In the genomic region with DNA sequence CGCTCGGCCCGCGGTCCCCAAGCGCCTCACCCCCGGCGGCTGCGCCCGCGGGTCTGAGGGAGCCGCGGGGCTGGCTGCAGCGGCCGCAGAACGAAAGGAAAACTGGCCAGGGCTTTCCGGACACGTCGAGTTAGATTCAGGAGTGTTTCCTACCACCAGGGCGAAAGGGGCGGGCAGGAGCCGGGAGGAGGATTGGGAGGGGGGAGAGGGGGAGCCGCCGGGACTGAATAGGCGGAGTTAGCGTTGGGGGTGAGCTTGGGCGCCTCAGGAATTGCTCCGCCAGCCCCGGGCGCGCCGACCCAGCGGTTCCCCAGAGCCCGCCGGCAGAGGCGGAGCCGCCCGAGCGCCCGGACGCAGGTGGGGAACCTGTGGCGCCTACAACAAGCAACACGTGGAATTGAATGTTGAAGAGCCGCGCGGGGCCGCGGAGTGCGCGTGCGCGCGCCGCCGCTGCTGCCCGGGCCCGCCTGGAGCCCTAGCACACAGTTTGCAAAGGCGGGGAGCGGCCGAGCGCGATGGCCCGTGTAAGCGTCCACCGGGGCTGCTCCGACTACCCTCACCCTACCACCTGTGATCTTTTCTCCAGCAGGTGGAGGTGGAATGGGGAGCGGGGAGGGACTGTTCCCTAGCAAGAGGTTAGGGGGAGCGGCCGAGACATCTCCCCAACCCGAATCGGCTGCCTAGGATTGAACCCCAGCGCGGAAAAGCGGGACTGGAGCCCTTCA, we compare ENCODE assay signal across 8 cellular contexts. TPM values are rescaled to one million over a fixed set of nuclear protein-coding genes. Genes with fewer than 3 reads are reported as not detected.
DNase-seq lines count a peak whose midpoint lies in the region; ATAC-seq and TF ChIP-seq lines count a peak whose summit lies in the region.

A gene (minus strand): TSS at position 104 of the 725 bp plus-strand sequence. CDS start 123 bp downstream, outside the sequence.

- H2BK15ac ChIP-seq in mesendoderm (replicated peaks; ENCODE audit: low read depth), result no peak within 1 kb of the TSS

- H3K23ac ChIP-seq in mesendoderm (ENCODE audit: low read length), result peak within 1 kb of the TSS; percentile 91

- H3K36me3 Mint-ChIP-seq in activated CD8-positive, alpha-beta memory T cell treated with anti-CD3 and anti-CD28 coated beads, Interleukin-2, amount 10 ng/mL, durations not matched to agents 7 days and 5 days, result no peaks in the 10 kb centered on the region

- DNase-seq in activated CD8-positive, alpha-beta memory T cell treated with anti-CD3 and anti-CD28 coated beads, Interleukin-2, amount 10 ng/mL, durations not matched to agents 7 days and 5 days, result no peak
- DNase-seq in activated CD8-positive, alpha-beta memory T cell treated with anti-CD3 and anti-CD28 coated beads, Interleukin-2, amount 50 U/mL, for 4 hours, result no peak
- DNase-seq in NCI-H1105 treated with DMSO at 0.1 percent for 48 hours (lab: John Stamatoyannopoulos, UW) (peak; percentile 81), T1000 (lab: John Stamatoyannopoulos, UW) (peak; percentile 59), epithelial cell of proximal tubule (ENCODE audit: low read depth) (peak; percentile 45), mesendoderm (peak; percentile 90), testis (peak; percentile 87)

- H3K4me3 Mint-ChIP-seq in activated CD8-positive, alpha-beta memory T cell treated with anti-CD3 and anti-CD28 coated beads, Interleukin-2, amount 10 ng/mL, durations not matched to agents 7 days and 5 days, result peak within 1 kb of the TSS; percentile 43

- H2BK120ac ChIP-seq in mesendoderm (ENCODE audit: low read depth, low read length), result no peak within 1 kb of the TSS

- peaks cover 7% of the 10 kb centered on the region for H3K4me1 Mint-ChIP-seq in activated CD8-positive, alpha-beta memory T cell treated with anti-CD3 and anti-CD28 coated beads, Interleukin-2, amount 10 ng/mL, durations not matched to agents 7 days and 5 days

- no peak within 1 kb of the TSS for H4K5ac ChIP-seq in mesendoderm (ENCODE audit: low read length)

- peak within 1 kb of the TSS; percentile 91 for H3K56ac ChIP-seq in mesendoderm (ENCODE audit: low read length)

- H3K4ac ChIP-seq in mesendoderm (ENCODE audit: low read depth, low read length), result peak within 1 kb of the TSS; percentile 56

- no CpG with 5 or more reads among the region's 73 CpGs for WGBS in mesendoderm (ENCODE audit: extremely low coverage, insufficient coverage, low lambda C conversion rate)
- 0 to 1% methylated on average over 10 to 68 of the region's 73 CpGs for WGBS in testis, 2 donors

- TF ChIP-seq CTCF in epithelial cell of proximal tubule (conservative IDR thresholded peaks at IDR 0.05; ENCODE audit: low read depth, low read length) (peak; percentile 26), testis (IDR thresholded peaks at IDR 0.05) (peak in 2 of 3 experiments; percentile 16 to 34)

- peak within 1 kb of the TSS; percentile 87 for H3K4me2 ChIP-seq in mesendoderm (ENCODE audit: low read length)

- peak; percentile 69 for ATAC-seq in activated CD8-positive, alpha-beta memory T cell treated with anti-CD3 and anti-CD28 coated beads, Interleukin-2, amount 10 ng/mL, durations not matched to agents 7 days and 5 days
- ATAC-seq in HG02588 (IDR thresholded peaks at IDR 0.05; ENCODE audit: unreplicated experiment), result peak; percentile 74

- peak within 1 kb of the TSS; percentile 88 for H3K18ac ChIP-seq in mesendoderm (ENCODE audit: low read length)

- H3K4me3 ChIP-seq in epithelial cell of proximal tubule (ENCODE audit: low read depth, low read length) (peak within 1 kb of the TSS; percentile 70), mesendoderm (ENCODE audit: low read length) (peak within 1 kb of the TSS; percentile 70), testis (peak within 1 kb of the TSS; percentile 72 to 85)

- peaks cover 50% of the 10 kb centered on the region for H3K27me3 Mint-ChIP-seq in activated CD8-positive, alpha-beta memory T cell treated with anti-CD3 and anti-CD28 coated beads, Interleukin-2, amount 10 ng/mL, durations not matched to agents 7 days and 5 days

- no peaks in the 10 kb centered on the region for H3K9me3 ChIP-seq in testis

- H3K79me1 ChIP-seq in mesendoderm (ENCODE audit: low read length), result no peaks in the 10 kb centered on the region

- no peaks in the 10 kb centered on the region for H3K79me2 ChIP-seq in mesendoderm (ENCODE audit: control insufficient read depth, insufficient read depth, low read length)

- H3K36me3 ChIP-seq in mesendoderm (ENCODE audit: control insufficient read depth, insufficient read depth, low read length) (no peaks in the 10 kb centered on the region), testis (ENCODE audit: low read depth, missing control alignments) (no peaks in the 10 kb centered on the region)

- intact Hi-C loops in testis (cut with DNase I; ENCODE audit: low total_unique reads), result no loop called here

- H3K27ac ChIP-seq in mesendoderm (ENCODE audit: low read depth, low read length) (peak within 1 kb of the TSS; percentile 34), testis (peak within 1 kb of the TSS; percentile 87 to 88)

- H4K8ac ChIP-seq in mesendoderm (ENCODE audit: low read depth, low read length), result no peak within 1 kb of the TSS

- H3K27ac Mint-ChIP-seq in activated CD8-positive, alpha-beta memory T cell treated with anti-CD3 and anti-CD28 coated beads, Interleukin-2, amount 10 ng/mL, durations not matched to agents 7 days and 5 days, result no peak within 1 kb of the TSS

- no peaks in the 10 kb centered on the region for H3K9me3 Mint-ChIP-seq in activated CD8-positive, alpha-beta memory T cell treated with anti-CD3 and anti-CD28 coated beads, Interleukin-2, amount 10 ng/mL, durations not matched to agents 7 days and 5 days (ENCODE audit: low read depth)

- TF ChIP-seq POLR2A in testis (IDR thresholded peaks at IDR 0.05), result peak; percentile 35

- H3K4me1 ChIP-seq in mesendoderm (ENCODE audit: control insufficient read depth, low read depth, low read length) (no peaks in the 10 kb centered on the region), testis (peaks cover 9% of the 10 kb centered on the region)

- no peak within 1 kb of the TSS for H2BK5ac ChIP-seq in mesendoderm (ENCODE audit: low read length)

- CTCF ChIA-PET in activated CD8-positive, alpha-beta memory T cell treated with anti-CD3 and anti-CD28 coated beads, Interleukin-2, amount 10 ng/mL, durations not matched to agents 7 days and 5 days (lab: Charles Lee), result interaction anchor here (0.6 kb wide), 1 partner anchor 52 kb away, joined by 3 read pairs; no protein-coding TSS in a partner anchor

- H3K9ac ChIP-seq in mesendoderm (ENCODE audit: low read length), result peak within 1 kb of the TSS; percentile 72

- H3K27me3 ChIP-seq in mesendoderm (ENCODE audit: insufficient read depth, low read length, poor library complexity), result peaks cover 3% of the 10 kb centered on the region
- H3K27me3 ChIP-seq in testis, result no peaks in the 10 kb centered on the region

- H2AK5ac ChIP-seq in mesendoderm (ENCODE audit: low read length), result no peak within 1 kb of the TSS

RNA-seq across cellular contexts. Expression of the gene that starts here (rescaled TPM):
- not detected for total RNA-seq in activated CD8-positive, alpha-beta memory T cell treated with anti-CD3 and anti-CD28 coated beads, Interleukin-2, amount 10 ng/mL, durations not matched to agents 7 days and 5 days
- total RNA-seq in epithelial cell of proximal tubule (4.4 and 5.6 TPM in 2 replicates), testis (1 to 10 TPM; 9.3 to 9.9 TPM)
- polyA plus RNA-seq in mesendoderm (2013, experiment 1 of 2), result 7.1 TPM
- polyA plus RNA-seq in mesendoderm (2013, experiment 2 of 2), result 7.1 TPM
- 6.0 TPM for polyA plus RNA-seq in testis (ENCODE audit: insufficient read depth, low read depth, low replicate concordance)

Comparison
In these comparisons a context has a peak if more than half of its experiments do, and no peak if none do; other contexts are left out.
1. Peak in ATAC-seq in activated CD8-positive, alpha-beta memory T cell treated with anti-CD3 and anti-CD28 coated beads, Interleukin-2, amount 10 ng/mL, durations not matched to agents 7 days and 5 days; RNA of the gene not detected or under 1 TPM.
2. DNase-seq: peak in NCI-H1105 treated with DMSO at 0.1 percent for 48 hours (single experiment), T1000 (single experiment), epithelial cell of proximal tubule (single experiment), mesendoderm (single experiment) and testis (single experiment); none in activated CD8-positive, alpha-beta memory T cell treated with anti-CD3 and anti-CD28 coated beads, Interleukin-2, amount 10 ng/mL, durations not matched to agents 7 days and 5 days (single experiment) and activated CD8-positive, alpha-beta memory T cell treated with anti-CD3 and anti-CD28 coated beads, Interleukin-2, amount 50 U/mL, for 4 hours (single experiment).
3. Peak in every context shown above with its lines, with median percentiles within 50 percentile points of each other: H3K4me3 ChIP-seq.